ENCODE assay signal across 1 cellular context in genomic region chr2:226760412-226761194, GRCh38.
TF ChIP-seq lines count a peak whose summit lies in the region.

No MANE protein-coding gene starts in this region.

TF ChIP-seq in WTC11, 78 proteins besides CTCF, POLR2A, EP300 and RAD21 (continued from another document):
- TF ChIP-seq FOXK1 (CRISPR knock-in tag; IDR thresholded peaks at IDR 0.05) (no peak), TEAD1 (CRISPR knock-in tag; IDR thresholded peaks at IDR 0.05) (no peak)
